9 cellular contexts compared by ENCODE assay signal in the genomic region with DNA sequence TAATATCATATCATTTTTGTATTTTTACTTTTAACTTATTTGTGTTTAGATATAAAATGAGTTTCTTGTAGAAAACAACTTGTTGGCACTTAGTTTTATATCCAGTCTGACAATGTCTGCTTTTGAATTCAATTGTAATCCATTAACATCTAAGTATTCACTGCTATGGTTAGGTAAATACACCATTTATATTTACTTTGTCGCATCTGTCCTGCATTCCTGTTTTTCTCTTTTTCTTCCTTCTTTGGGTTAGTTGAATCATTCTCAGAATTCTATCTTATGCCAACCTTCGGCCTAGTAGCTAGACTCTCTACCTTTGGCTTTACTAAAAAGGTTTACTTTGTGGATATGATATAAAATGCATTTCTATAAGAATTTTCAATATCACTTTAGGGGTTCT.
"Had no signal": no experiment of that assay in that cellular context is flagged by ENCODE, and none has a peak within 500 bp of the region (broad histone marks: within the 10 kb centered on the region; RNA-seq: fewer than 3 reads in every experiment).

No MANE protein-coding gene starts in this region.

- H3K4me3 ChIP-seq: GM23248 had no signal

- H3K27ac Mint-ChIP-seq: H9, IgD-negative memory B cell had no signal

- ATAC-seq: HepG2 had no signal

- DNase-seq: GM23248, GOT3, H9, HCEC 1CT, Karpas-422, KBM-7 had no signal

- H3K27ac ChIP-seq: GM23248, KMS-11 had no signal

- H3K4me2 ChIP-seq: KMS-11 had no signal

- FAIRE-seq: HepG2 had no signal
